8 cellular contexts compared by ENCODE assay signal in genomic region chr17:42566215-42566872, GRCh38. TPM values are rescaled to one million over a fixed set of nuclear protein-coding genes. Genes with fewer than 3 reads are reported as not detected.
DNase-seq lines count a peak whose midpoint lies in the region; ATAC-seq and TF ChIP-seq lines count a peak whose summit lies in the region.

No MANE protein-coding gene starts in this region.

- H3K36me3 Mint-ChIP-seq in mesothelial cell of epicardium, result peaks cover 6% of the 10 kb centered on the region

- H3K27ac Mint-ChIP-seq in mesothelial cell of epicardium, result peak overlapping the region; percentile 87

- H3K27ac ChIP-seq in heart right ventricle (peak overlapping the region; percentile 93 to 99 (median 96)), brain microvascular endothelial cell (peak overlapping the region; percentile 60), aorta (ENCODE audit: low read depth in 1 of 2, low read length in 2 of 2) (peak overlapping the region in 1 of 2 donors; percentile 69)

- 19% methylated on average over 28 of the region's 28 CpGs for WGBS in heart right ventricle, 2 donors
- 27 to 29% methylated on average over 28 of the region's 28 CpGs for WGBS in aorta, 2 donors

- H3K4me1 Mint-ChIP-seq in mesothelial cell of epicardium, result peaks cover 29% of the 10 kb centered on the region

- peak overlapping the region; percentile 94 for H3K4me3 Mint-ChIP-seq in mesothelial cell of epicardium

- H3K9me3 ChIP-seq in heart right ventricle (no peaks in the 10 kb centered on the region), aorta (ENCODE audit: control insufficient read depth, low read length) (no peaks in the 10 kb centered on the region)

- DNase-seq in heart right ventricle (no peak), Right ventricle myocardium inferior (ENCODE audit: missing footprints) (no peak), brain microvascular endothelial cell (no peak), mesothelial cell of epicardium (ENCODE audit: low spot score in 2 of 2, unreplicated experiment in 2 of 2) (no peak), aorta (no peak), superior temporal gyrus (ENCODE audit: extremely low spot score) (no peak), NCI-H1048 (lab: John Stamatoyannopoulos, UW) (no peak)
- no peak for DNase-seq in activated CD8-positive, alpha-beta memory T cell treated with anti-CD3 and anti-CD28 coated beads, Interleukin-2, amount 50 U/mL, for 48 hours

- peaks cover 0 to 59% (median 48%) of the 10 kb centered on the region in 9 donors for H3K36me3 ChIP-seq in heart right ventricle
- peaks cover 44% of the 10 kb centered on the region for H3K36me3 ChIP-seq in brain microvascular endothelial cell (replicated peaks)
- peaks cover 0 to 2% of the 10 kb centered on the region in 2 donors for H3K36me3 ChIP-seq in aorta (ENCODE audit: control insufficient read depth in 1 of 2, insufficient read depth in 2 of 2, low read length in 1 of 2)

- peaks cover 13 to 64% (median 43%) of the 10 kb centered on the region in 9 donors for H3K4me1 ChIP-seq in heart right ventricle
- no peaks in the 10 kb centered on the region for H3K4me1 ChIP-seq in aorta (ENCODE audit: control insufficient read depth in 1 of 2, insufficient read depth in 2 of 2, low read length in 2 of 2)

- no peaks in the 10 kb centered on the region for H3K27me3 Mint-ChIP-seq in mesothelial cell of epicardium (ENCODE audit: low read depth)

- TF ChIP-seq CTCF in heart right ventricle (IDR thresholded peaks at IDR 0.05), result no peak
- TF ChIP-seq CTCF in brain microvascular endothelial cell (IDR thresholded peaks at IDR 0.05; ENCODE audit: low read depth, low read length, missing control alignments), result no peak
- TF ChIP-seq CTCF in mesothelial cell of epicardium (IDR thresholded peaks at IDR 0.05; ENCODE audit: unreplicated experiment), result no peak

- intact Hi-C loops in heart right ventricle (cut with DNase I) (no loop called here), Right ventricle myocardium inferior (cut with DNase I) (loop anchor here (5.0 kb wide), 1 partner anchor 41 kb away; the partner anchor contains the start of genes RETREG3 and TUBG1), aorta (cut with DNase I) (no loop called here)

- peak in 4 of 8 donors; percentile 21 to 34 (median 28) for ATAC-seq in heart right ventricle
- no peak for ATAC-seq in Right ventricle myocardium inferior
- peak; percentile 49 for ATAC-seq in aorta (ENCODE audit: low FRiP score)

- H3K9me3 Mint-ChIP-seq in mesothelial cell of epicardium, result no peaks in the 10 kb centered on the region

- in situ Hi-C loops in brain microvascular endothelial cell (cut with HindIII; ENCODE audit: low pct_ligation_motif_present, low sequenced_read_pairs), result no loop called here

- H3K4me3 ChIP-seq in heart right ventricle (peak overlapping the region; percentile 78 to 96 (median 88)), brain microvascular endothelial cell (ENCODE audit: low read depth, low read length) (peak overlapping the region; percentile 94), aorta (ENCODE audit: low read length in 2 of 2) (peak overlapping the region in 1 of 2 donors; percentile 14)

- H3K27me3 ChIP-seq in heart right ventricle (no peaks in the 10 kb centered on the region), brain microvascular endothelial cell (replicated peaks) (no peaks in the 10 kb centered on the region), aorta (ENCODE audit: control insufficient read depth in 1 of 2, insufficient read depth in 2 of 2, low read length in 1 of 2) (no peaks in the 10 kb centered on the region)

RNA-seq across cellular contexts. Expression of gene MLX, which starts 0.6 kb away (rescaled TPM):
- total RNA-seq in heart right ventricle, result 10 to 100 TPM; 45.7 to 87.2 (median 56.4) TPM
- 10 to 100 TPM; 55.8 to 61.2 TPM for polyA plus RNA-seq in heart right ventricle
- 65.9 TPM for total RNA-seq in Right ventricle myocardium inferior
- total RNA-seq in mesothelial cell of epicardium, result 26.1 to 27.8 TPM (median 27.0 TPM) in 3 replicates
- 10 to 100 TPM; 31.9 to 34.2 TPM for total RNA-seq in aorta
- 10 to 100 TPM; 33.8 to 38.6 TPM for polyA plus RNA-seq in aorta

RNA-seq across cellular contexts. Expression of gene COASY, which starts 4.4 kb away (rescaled TPM):
- total RNA-seq in heart right ventricle (10 to 100 TPM; 29.7 to 56.9 (median 32.9) TPM), Right ventricle myocardium inferior (45.6 TPM), mesothelial cell of epicardium (60.7 to 62.0 TPM (median 61.4 TPM) in 3 replicates), aorta (10 to 100 TPM; 34.0 to 43.2 TPM)
- polyA plus RNA-seq in heart right ventricle (10 to 100 TPM; 46.8 to 50.8 TPM), aorta (10 to 100 TPM; 23.0 to 89.5 TPM)

RNA-seq across cellular contexts. Expression of gene PSMC3IP, which starts 11.2 kb away (rescaled TPM):
- total RNA-seq in heart right ventricle, result 1 to 10 TPM; 1.1 to 3.1 (median 1.6) TPM
- polyA plus RNA-seq in heart right ventricle, result 1 to 10 TPM; 2.9 TPM
- 3.4 TPM for total RNA-seq in Right ventricle myocardium inferior
- 8.3 to 9.8 TPM (median 9.7 TPM) in 3 replicates for total RNA-seq in mesothelial cell of epicardium
- 1 to 10 TPM; 3.9 to 5.2 TPM for total RNA-seq in aorta
- 10 to 100 TPM in 1 of 2 donors, 1 to 10 TPM in 1; 3.8 to 14.4 TPM for polyA plus RNA-seq in aorta

RNA-seq across cellular contexts. Expression of gene HSD17B1, which starts 13.6 kb away (rescaled TPM):
- total RNA-seq in heart right ventricle (1 to 10 TPM in 2 of 10 donors, under 1 TPM in 8; 0.50 to 2.3 (median 0.78) TPM), Right ventricle myocardium inferior (1.4 TPM), mesothelial cell of epicardium (1.6 to 3.0 TPM (median 2.2 TPM) in 3 replicates), aorta (1 to 10 TPM in 1 of 2 donors, under 1 TPM in 1; 0.62 to 1.3 TPM)
- polyA plus RNA-seq in heart right ventricle (1 to 10 TPM; 2.2 to 2.6 TPM), aorta (1 to 10 TPM in 1 of 2 donors, under 1 TPM in 1; 0.50 to 7.6 TPM)

RNA-seq across cellular contexts. Expression of gene NAGLU, which starts 30.3 kb away (rescaled TPM):
- total RNA-seq in heart right ventricle (10 to 100 TPM in 5 of 10 donors, 1 to 10 TPM in 5; 6.8 to 16.0 (median 9.8) TPM), Right ventricle myocardium inferior (8.6 TPM), mesothelial cell of epicardium (31.0 to 31.9 TPM (median 31.5 TPM) in 3 replicates), aorta (10 to 100 TPM; 38.8 to 41.9 TPM)
- polyA plus RNA-seq in heart right ventricle (10 to 100 TPM; 17.0 to 18.3 TPM), aorta (10 to 100 TPM; 22.3 to 75.0 TPM)
